14 cellular contexts compared by ENCODE assay signal in genomic region chr1:66690666-66691381, GRCh38.
"Had no signal": no experiment of that assay in that cellular context is flagged by ENCODE, and none has a peak within 500 bp of the region (broad histone marks: within the 10 kb centered on the region; RNA-seq: fewer than 3 reads in every experiment).

No MANE protein-coding gene starts in this region.

- H3K4me1 ChIP-seq: esophagus squamous epithelium, sigmoid colon, testis had no signal

- ATAC-seq: activated T-cell treated with anti-CD3 and anti-CD28 coated beads, Interleukin-2, amount 50 U/mL, for 72 hours; effector memory CD8-positive, alpha-beta T cell; left ventricle myocardium superior; naive thymus-derived CD8-positive, alpha-beta T cell; stimulated activated memory B cell treated with anti-CD40 and anti-IgM and Interleukin-4, amounts not matched to agents 10 μg/mL and 1 μg/mL and 100 μg/mL, for 72 hours had no signal

- H3K36me3 ChIP-seq: esophagus squamous epithelium, sigmoid colon, spleen, upper lobe of left lung had no signal

- DNase-seq: activated CD4-positive, alpha-beta T cell treated with anti-CD3 and anti-CD28 coated beads, Interleukin-2, amount 50 U/mL, for 1 hour; activated CD8-positive, alpha-beta memory T cell treated with anti-CD3 and anti-CD28 coated beads, Interleukin-2, amount 50 U/mL, for 48 hours; activated T-cell treated with anti-CD3 and anti-CD28 coated beads, Interleukin-2, amount 50 U/mL, for 72 hours; effector memory CD8-positive, alpha-beta T cell; esophagus squamous epithelium; hippocampal formation; left ventricle myocardium superior; naive thymus-derived CD8-positive, alpha-beta T cell; sigmoid colon; spleen; stimulated activated CD4-positive, alpha-beta T cell treated with anti-CD3 and anti-CD28 coated beads, Interleukin-4, amount 100 ng/mL, for 4 hours; testis; upper lobe of left lung had no signal

- H3K9me3 ChIP-seq: esophagus squamous epithelium, sigmoid colon, spleen, testis, upper lobe of left lung had no signal

- H3K27me3 ChIP-seq: esophagus squamous epithelium, sigmoid colon, spleen, testis, upper lobe of left lung had no signal

- H3K27ac ChIP-seq: esophagus squamous epithelium, sigmoid colon, spleen, testis, upper lobe of left lung had no signal

- H3K4me3 ChIP-seq: esophagus squamous epithelium, sigmoid colon, spleen, testis, upper lobe of left lung had no signal
